Comparison of ENCODE assay signal across 1 cellular context in the genomic region with DNA sequence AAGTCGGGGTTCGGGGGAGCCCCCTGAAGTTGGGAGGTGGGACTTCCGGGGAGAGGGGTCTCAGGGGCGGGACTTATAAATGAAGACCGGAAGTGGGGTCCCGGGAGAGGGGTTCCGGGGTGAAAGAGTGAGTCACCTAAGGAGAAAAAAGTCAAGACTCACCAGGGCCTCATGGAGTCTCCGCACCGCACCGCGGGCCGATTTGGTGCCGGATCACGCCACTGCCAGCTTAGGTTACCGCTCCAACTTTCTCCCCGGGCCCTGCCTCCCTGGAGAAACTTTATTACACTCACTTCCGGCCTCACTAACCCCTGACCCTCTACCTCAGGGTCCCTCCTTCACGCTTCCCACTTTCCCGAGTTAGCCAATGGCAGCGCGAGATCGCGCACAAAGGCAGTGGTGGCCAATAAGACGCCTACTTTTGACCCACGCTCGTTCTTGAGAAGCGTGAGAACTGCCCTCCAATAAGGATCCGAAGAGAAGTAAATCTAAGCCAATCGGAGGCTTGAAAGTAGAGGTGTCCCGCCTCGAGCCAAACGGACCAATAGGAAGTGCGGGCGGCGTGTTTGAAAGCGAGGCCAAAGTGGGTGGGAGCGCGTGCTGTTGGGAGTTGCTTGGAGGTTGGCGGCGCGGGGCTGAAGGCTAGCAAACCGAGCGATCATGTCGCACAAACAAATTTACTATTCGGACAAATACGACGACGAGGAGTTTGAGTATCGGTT.
TF ChIP-seq lines count a peak whose summit lies in the region.

Gene CKS1B (plus strand): TSS at position 596 of the 722 bp plus-strand sequence. CDS start 65 bp downstream, at position 661.

TF ChIP-seq in GM23338, 12 proteins besides CTCF, POLR2A, EP300 and RAD21 (continued from another document):
- TF ChIP-seq REST (IDR thresholded peaks at IDR 0.05; ENCODE audit: unreplicated experiment), result no peak
- TF ChIP-seq, protein P1, sequence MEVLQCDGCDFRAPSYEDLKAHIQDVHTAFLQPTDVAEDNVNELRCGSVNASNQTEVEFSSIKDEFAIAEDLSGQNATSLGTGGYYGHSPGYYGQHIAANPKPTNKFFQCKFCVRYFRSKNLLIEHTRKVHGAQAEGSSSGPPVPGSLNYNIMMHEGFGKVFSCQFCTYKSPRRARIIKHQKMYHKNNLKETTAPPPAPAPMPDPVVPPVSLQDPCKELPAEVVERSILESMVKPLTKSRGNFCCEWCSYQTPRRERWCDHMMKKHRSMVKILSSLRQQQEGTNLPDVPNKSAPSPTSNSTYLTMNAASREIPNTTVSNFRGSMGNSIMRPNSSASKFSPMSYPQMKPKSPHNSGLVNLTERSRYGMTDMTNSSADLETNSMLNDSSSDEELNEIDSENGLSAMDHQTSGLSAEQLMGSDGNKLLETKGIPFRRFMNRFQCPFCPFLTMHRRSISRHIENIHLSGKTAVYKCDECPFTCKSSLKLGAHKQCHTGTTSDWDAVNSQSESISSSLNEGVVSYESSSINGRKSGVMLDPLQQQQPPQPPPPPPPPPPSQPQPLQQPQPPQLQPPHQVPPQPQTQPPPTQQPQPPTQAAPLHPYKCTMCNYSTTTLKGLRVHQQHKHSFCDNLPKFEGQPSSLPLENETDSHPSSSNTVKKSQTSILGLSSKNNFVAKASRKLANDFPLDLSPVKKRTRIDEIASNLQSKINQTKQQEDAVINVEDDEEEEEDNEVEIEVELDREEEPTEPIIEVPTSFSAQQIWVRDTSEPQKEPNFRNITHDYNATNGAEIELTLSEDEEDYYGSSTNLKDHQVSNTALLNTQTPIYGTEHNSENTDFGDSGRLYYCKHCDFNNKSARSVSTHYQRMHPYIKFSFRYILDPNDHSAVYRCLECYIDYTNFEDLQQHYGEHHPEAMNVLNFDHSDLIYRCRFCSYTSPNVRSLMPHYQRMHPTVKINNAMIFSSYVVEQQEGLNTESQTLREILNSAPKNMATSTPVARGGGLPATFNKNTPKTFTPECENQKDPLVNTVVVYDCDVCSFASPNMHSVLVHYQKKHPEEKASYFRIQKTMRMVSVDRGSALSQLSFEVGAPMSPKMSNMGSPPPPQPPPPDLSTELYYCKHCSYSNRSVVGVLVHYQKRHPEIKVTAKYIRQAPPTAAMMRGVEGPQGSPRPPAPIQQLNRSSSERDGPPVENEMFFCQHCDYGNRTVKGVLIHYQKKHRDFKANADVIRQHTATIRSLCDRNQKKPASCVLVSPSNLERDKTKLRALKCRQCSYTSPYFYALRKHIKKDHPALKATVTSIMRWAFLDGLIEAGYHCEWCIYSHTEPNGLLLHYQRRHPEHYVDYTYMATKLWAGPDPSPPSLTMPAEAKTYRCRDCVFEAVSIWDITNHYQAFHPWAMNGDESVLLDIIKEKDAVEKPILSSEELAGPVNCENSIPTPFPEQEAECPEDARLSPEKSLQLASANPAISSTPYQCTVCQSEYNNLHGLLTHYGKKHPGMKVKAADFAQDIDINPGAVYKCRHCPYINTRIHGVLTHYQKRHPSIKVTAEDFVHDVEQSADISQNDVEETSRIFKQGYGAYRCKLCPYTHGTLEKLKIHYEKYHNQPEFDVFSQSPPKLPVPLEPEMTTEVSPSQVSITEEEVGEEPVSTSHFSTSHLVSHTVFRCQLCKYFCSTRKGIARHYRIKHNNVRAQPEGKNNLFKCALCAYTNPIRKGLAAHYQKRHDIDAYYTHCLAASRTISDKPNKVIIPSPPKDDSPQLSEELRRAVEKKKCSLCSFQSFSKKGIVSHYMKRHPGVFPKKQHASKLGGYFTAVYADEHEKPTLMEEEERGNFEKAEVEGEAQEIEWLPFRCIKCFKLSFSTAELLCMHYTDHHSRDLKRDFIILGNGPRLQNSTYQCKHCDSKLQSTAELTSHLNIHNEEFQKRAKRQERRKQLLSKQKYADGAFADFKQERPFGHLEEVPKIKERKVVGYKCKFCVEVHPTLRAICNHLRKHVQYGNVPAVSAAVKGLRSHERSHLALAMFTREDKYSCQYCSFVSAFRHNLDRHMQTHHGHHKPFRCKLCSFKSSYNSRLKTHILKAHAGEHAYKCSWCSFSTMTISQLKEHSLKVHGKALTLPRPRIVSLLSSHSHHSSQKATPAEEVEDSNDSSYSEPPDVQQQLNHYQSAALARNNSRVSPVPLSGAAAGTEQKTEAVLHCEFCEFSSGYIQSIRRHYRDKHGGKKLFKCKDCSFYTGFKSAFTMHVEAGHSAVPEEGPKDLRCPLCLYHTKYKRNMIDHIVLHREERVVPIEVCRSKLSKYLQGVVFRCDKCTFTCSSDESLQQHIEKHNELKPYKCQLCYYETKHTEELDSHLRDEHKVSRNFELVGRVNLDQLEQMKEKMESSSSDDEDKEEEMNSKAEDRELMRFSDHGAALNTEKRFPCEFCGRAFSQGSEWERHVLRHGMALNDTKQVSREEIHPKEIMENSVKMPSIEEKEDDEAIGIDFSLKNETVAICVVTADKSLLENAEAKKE (CRISPR knock-in tag; IDR thresholded peaks at IDR 0.05), result no peak
